9 cellular contexts compared by ENCODE assay signal in genomic region chr1:201348211-201348566, GRCh38. TPM values are rescaled to one million over a fixed set of nuclear protein-coding genes. Genes with fewer than 3 reads are reported as not detected.
DNase-seq lines count a peak whose midpoint lies in the region; ATAC-seq and TF ChIP-seq lines count a peak whose summit lies in the region.
"Had no signal": no experiment of that assay in that cellular context is flagged by ENCODE, and none has a peak within 500 bp of the region (broad histone marks: within the 10 kb centered on the region; RNA-seq: fewer than 3 reads in every experiment).

No MANE protein-coding gene starts in this region.

- no peak overlapping the region for H3K9ac ChIP-seq in neural cell (ENCODE audit: low read length)
- H3K9ac ChIP-seq: BLaER1 had no signal

- no peaks in the 10 kb centered on the region; the same call in 1 of the 2 replicates for H3K4me1 ChIP-seq in SJCRH30
- H3K4me1 ChIP-seq: BLaER1 had no signal

- H3K9me3 ChIP-seq in SJCRH30 (replicated peaks) (no peaks in the 10 kb centered on the region), neural cell (ENCODE audit: low read length) (no peaks in the 10 kb centered on the region)
- H3K9me3 ChIP-seq: BLaER1 had no signal

- H3K9me2 ChIP-seq in neural cell (ENCODE audit: insufficient read depth, low read length), result no peaks in the 10 kb centered on the region

- no peaks in the 10 kb centered on the region for H3K79me2 ChIP-seq in neural cell (replicated peaks; ENCODE audit: insufficient read depth, low read length)

- H3F3A ChIP-seq in neural cell (ENCODE audit: insufficient read depth, low read length, poor library complexity, severe bottlenecking), result no peaks in the 10 kb centered on the region

- H3K27me3 ChIP-seq in SJCRH30 (no peaks in the 10 kb centered on the region), neural cell (ENCODE audit: insufficient read depth, low read depth, low read length) (no peaks in the 10 kb centered on the region)
- H3K27me3 ChIP-seq: BLaER1 had no signal

- no peak overlapping the region for H3K27ac ChIP-seq in SJCRH30
- H3K27ac ChIP-seq in neural cell (ENCODE audit: low read length), result no peak overlapping the region
- H3K27ac ChIP-seq: BLaER1 had no signal

- DNase-seq in DMS53 (lab: John Stamatoyannopoulos, UW) (peak; percentile 72), DMS53 treated with DMSO at 0.1 percent for 48 hours (lab: John Stamatoyannopoulos, UW; ENCODE audit: unreplicated experiment) (no peak), SJCRH30 (peak; percentile 77 to 92), erythroblast (lab: John Stamatoyannopoulos, UW) (peak; percentile 22 to 51), cortex of kidney (lab: John Stamatoyannopoulos, UW) (no peak)
- peak; percentile 32 for DNase-seq in Jurkat, Clone E6-1 (ENCODE audit: low read depth, low spot score)

- no peak for TF ChIP-seq POLR2A in erythroblast (IDR thresholded peaks at IDR 0.05; ENCODE audit: low read length)

- TF ChIP-seq EP300 in neural cell (conservative IDR thresholded peaks at IDR 0.05; ENCODE audit: poor library complexity, severe bottlenecking), result no peak

- TF ChIP-seq RAD21 in neural cell (conservative IDR thresholded peaks at IDR 0.05), result no peak

- H2AFZ ChIP-seq in neural cell (ENCODE audit: low read depth, low read length), result no peak overlapping the region

- H3K4me3 ChIP-seq in Jurkat, Clone E6-1 (ENCODE audit: low read length), result no peak overlapping the region
- H3K4me3 ChIP-seq in SJCRH30 (no peak overlapping the region), neural cell (ENCODE audit: low read length) (no peak overlapping the region)
- H3K4me3 ChIP-seq: BLaER1 had no signal

- no peak overlapping the region for H3K4me2 ChIP-seq in neural cell (ENCODE audit: low read length)
- H3K4me2 ChIP-seq: BLaER1 had no signal

- peak; percentile 25 for TF ChIP-seq CTCF in neural cell (IDR thresholded peaks at IDR 0.05; ENCODE audit: poor library complexity, severe bottlenecking)

- H3K36me3 ChIP-seq in SJCRH30, result no peaks in the 10 kb centered on the region
- no peaks in the 10 kb centered on the region for H3K36me3 ChIP-seq in neural cell (ENCODE audit: insufficient read depth, low read length)
- H3K36me3 ChIP-seq: BLaER1 had no signal

- H4K20me1 ChIP-seq in neural cell (ENCODE audit: insufficient read depth), result no peaks in the 10 kb centered on the region
- H4K20me1 ChIP-seq: BLaER1 had no signal

- no peak for ATAC-seq in GM21825 (IDR thresholded peaks at IDR 0.05; ENCODE audit: unreplicated experiment)

TF ChIP-seq in neural cell, 6 proteins besides CTCF, POLR2A, EP300 and RAD21:
- TF ChIP-seq EZH2 (IDR thresholded peaks at IDR 0.05; ENCODE audit: borderline replicate concordance, insufficient read depth, low read length, poor library complexity, severe bottlenecking) (no peak), SMC3 (conservative IDR thresholded peaks at IDR 0.05; ENCODE audit: poor library complexity) (no peak), POLR2AphosphoS5 (IDR thresholded peaks at IDR 0.05) (no peak), TAF1 (IDR thresholded peaks at IDR 0.05; ENCODE audit: low read depth) (no peak), MXI1 (conservative IDR thresholded peaks at IDR 0.05; ENCODE audit: poor library complexity, severe bottlenecking) (no peak), REST (IDR thresholded peaks at IDR 0.05; ENCODE audit: borderline replicate concordance) (no peak)
TF ChIP-seq in neural cell: peak in this region for 0.

RNA-seq across cellular contexts. Expression of gene TNNT2, which starts 29.3 kb away (rescaled TPM):
- polyA plus RNA-seq in Jurkat, Clone E6-1 (2012; ENCODE audit: insufficient read depth, insufficient read length), result not detected
- total RNA-seq in SJCRH30 (2014; rRNA removed; shearing (Covaris generic)), result 74.9 and 90.0 TPM in 2 replicates
- polyA plus RNA-seq in neural cell, result not detected in 2 replicates
- polyA minus RNA-seq in neural cell, result not detected in 2 replicates

RNA-seq across cellular contexts. Expression of gene LAD1, which starts 50.9 kb away (rescaled TPM):
- not detected for polyA plus RNA-seq in Jurkat, Clone E6-1 (2012; ENCODE audit: insufficient read depth, insufficient read length)
- total RNA-seq in SJCRH30 (2014; rRNA removed; shearing (Covaris generic)), result 1.1 and 2.9 TPM in 2 replicates
- polyA plus RNA-seq in neural cell, result not detected in 2 replicates
- polyA minus RNA-seq in neural cell, result not detected in 2 replicates

Comparison
In these comparisons a context has a peak if more than half of its experiments do, and no peak if none do; other contexts are left out.
1. DNase-seq: peak in DMS53 (single experiment), Jurkat, Clone E6-1 (single experiment), SJCRH30 (2 of 2) and erythroblast (2 of 2); none in DMS53 treated with DMSO at 0.1 percent for 48 hours (single experiment) and cortex of kidney (single experiment).